Comparison of ENCODE assay signal across 8 cellular contexts in genomic region chr3:64399205-64399800, GRCh38.
DNase-seq lines count a peak whose midpoint lies in the region; ATAC-seq, FAIRE-seq and TF ChIP-seq lines count a peak whose summit lies in the region.

No MANE protein-coding gene starts in this region.

- no peaks in the 10 kb centered on the region for H4K20me1 ChIP-seq in fibroblast of lung (ENCODE audit: control insufficient read depth, extremely low read depth, insufficient read depth, low read length)

- H2AFZ ChIP-seq in fibroblast of lung (ENCODE audit: low read length), result no peak overlapping the region

- no peak overlapping the region for H3K4me3 Mint-ChIP-seq in neural crest cell

- no peak overlapping the region for H3K9ac ChIP-seq in fibroblast of lung (ENCODE audit: insufficient read depth, low read length)

- H3K27me3 Mint-ChIP-seq in neural crest cell (ENCODE audit: low read depth), result no peaks in the 10 kb centered on the region

- no peaks in the 10 kb centered on the region for H3K9me3 Mint-ChIP-seq in neural crest cell

- peak; percentile 71 to 85 for TF ChIP-seq CTCF in fibroblast of lung (conservative IDR thresholded peaks at IDR 0.05 in 1 of 2, IDR thresholded peaks at IDR 0.05 in 1 of 2; ENCODE audit: low read depth in 1 of 2, low read length in 2 of 2)
- TF ChIP-seq CTCF in neural crest cell (conservative IDR thresholded peaks at IDR 0.05), result peak; percentile 84

- H3K79me2 ChIP-seq in fibroblast of lung (ENCODE audit: control insufficient read depth, insufficient read depth, low read length), result no peaks in the 10 kb centered on the region

- H3K27ac ChIP-seq in fibroblast of lung (ENCODE audit: insufficient read depth, low read length), result no peak overlapping the region

- peak; percentile 5 for DNase-seq in stimulated activated CD4-positive, alpha-beta T cell treated with anti-CD3 and anti-CD28 coated beads, Interleukin-15, amount 100 ng/mL, for 24 hours
- no peak for DNase-seq in stimulated activated CD4-positive, alpha-beta T cell treated with anti-CD3 and anti-CD28 coated beads, Interleukin-2, amount 100 ng/mL, for 24 hours
- DNase-seq in HK-2 (ENCODE audit: unreplicated experiment) (peak; percentile 28), RPMI8226 (peak; percentile 40), fibroblast of lung (ENCODE audit: low read depth in 2 of 2) (peak; percentile 50 to 77), neural crest cell (ENCODE audit: low read depth, low spot score) (peak; percentile 47), GM19239 (ENCODE audit: insufficient read length, low spot score) (no peak)

- H3K36me3 Mint-ChIP-seq in neural crest cell (ENCODE audit: low read depth), result no peaks in the 10 kb centered on the region

- peaks cover 2% of the 10 kb centered on the region for H3K4me1 ChIP-seq in fibroblast of lung (ENCODE audit: control insufficient read depth, extremely low read depth, insufficient read depth, low read length)

- H3K27ac Mint-ChIP-seq in neural crest cell (ENCODE audit: unreplicated experiment), result no peak overlapping the region

- H3K4me2 ChIP-seq in fibroblast of lung (ENCODE audit: extremely low read depth, insufficient read depth, low read length), result no peak overlapping the region

- no peaks in the 10 kb centered on the region for H3K36me3 ChIP-seq in fibroblast of lung (ENCODE audit: control insufficient read depth, insufficient read depth, low read length)

- peaks cover 37% of the 10 kb centered on the region for H3K4me1 Mint-ChIP-seq in neural crest cell

- no peaks in the 10 kb centered on the region for H3K27me3 ChIP-seq in fibroblast of lung (ENCODE audit: control insufficient read depth, insufficient read depth, low read length)

- no peak for FAIRE-seq in GM19239 (lab: Jason Lieb, UNC)

- no peak overlapping the region for H3K4me3 ChIP-seq in fibroblast of lung (replicated peaks in 1 of 4; ENCODE audit: control extremely low read depth in 1 of 4, insufficient read depth in 1 of 4, low read depth in 3 of 4, low read length in 4 of 4)

- no peak for ATAC-seq in HG02840 (IDR thresholded peaks at IDR 0.05; ENCODE audit: low FRiP score, unreplicated experiment)

- H3K9me3 ChIP-seq in fibroblast of lung (ENCODE audit: control insufficient read depth, insufficient read depth, low read depth, low read length), result no peaks in the 10 kb centered on the region

Comparison
In these comparisons a context has a peak if more than half of its experiments do, and no peak if none do; other contexts are left out.
1. DNase-seq: peak in stimulated activated CD4-positive, alpha-beta T cell treated with anti-CD3 and anti-CD28 coated beads, Interleukin-15, amount 100 ng/mL, for 24 hours (single experiment), HK-2 (single experiment), RPMI8226 (single experiment), fibroblast of lung (2 of 2) and neural crest cell (single experiment); none in stimulated activated CD4-positive, alpha-beta T cell treated with anti-CD3 and anti-CD28 coated beads, Interleukin-2, amount 100 ng/mL, for 24 hours (0 of 2) and GM19239 (single experiment).